Comparison of ENCODE assay signal across 9 cellular contexts in genomic region chr6:139490482-139490881, GRCh38.
A peak's percentile ranks its signal among the peaks of the same experiment; 100 is the strongest.
DNase-seq lines count a peak whose midpoint lies in the region; ATAC-seq lines count a peak whose summit lies in the region.
"Had no signal": no experiment of that assay in that cellular context is flagged by ENCODE, and none has a peak within 500 bp of the region (broad histone marks: within the 10 kb centered on the region; RNA-seq: fewer than 3 reads in every experiment).

No MANE protein-coding gene starts in this region.

- H3K9me3 Mint-ChIP-seq in memory B cell, result no peaks in the 10 kb centered on the region

- H3K4me1 Mint-ChIP-seq in memory B cell, result peaks cover 8% of the 10 kb centered on the region

- peak in 3 of 5 donors; percentile 1 to 38 (median 29) for DNase-seq in T-helper 1 cell
- peak in 1 of 2 donors; percentile 2 for DNase-seq in memory B cell (ENCODE audit: low spot score in 2 of 2)
- DNase-seq in NCI-H146 treated with DMSO at 0.1 percent for 48 hours (lab: John Stamatoyannopoulos, UW; ENCODE audit: unreplicated experiment), result no peak
- no peak for DNase-seq in superior temporal gyrus (ENCODE audit: extremely low spot score)
- DNase-seq: PC-9 had no signal

- no peaks in the 10 kb centered on the region for H3K27me3 Mint-ChIP-seq in memory B cell

- peaks cover 2% of the 10 kb centered on the region for H3K36me3 Mint-ChIP-seq in memory B cell

- ATAC-seq in GM18867 (IDR thresholded peaks at IDR 0.05; ENCODE audit: unreplicated experiment) (peak; percentile 74), HG02678 (IDR thresholded peaks at IDR 0.05; ENCODE audit: unreplicated experiment) (peak; percentile 78), memory B cell (ENCODE audit: low read depth) (peak; percentile 61), esophagus mucosa (no peak), HG02798 (IDR thresholded peaks at IDR 0.05; ENCODE audit: poor library complexity, unreplicated experiment) (no peak)

- no peak overlapping the region for H3K4me3 Mint-ChIP-seq in memory B cell

- peak overlapping the region; percentile 76 for H3K27ac Mint-ChIP-seq in memory B cell

Comparison
In these comparisons a context has a peak if more than half of its experiments do, and no peak if none do; other contexts are left out.
1. ATAC-seq: peak in GM18867 (single experiment), HG02678 (single experiment) and memory B cell (single experiment); none in esophagus mucosa (single experiment) and HG02798 (single experiment).
2. DNase-seq: peak in T-helper 1 cell (3 of 5); none in NCI-H146 treated with DMSO at 0.1 percent for 48 hours (single experiment) and superior temporal gyrus (single experiment).